9 cellular contexts compared by ENCODE assay signal in the genomic region with DNA sequence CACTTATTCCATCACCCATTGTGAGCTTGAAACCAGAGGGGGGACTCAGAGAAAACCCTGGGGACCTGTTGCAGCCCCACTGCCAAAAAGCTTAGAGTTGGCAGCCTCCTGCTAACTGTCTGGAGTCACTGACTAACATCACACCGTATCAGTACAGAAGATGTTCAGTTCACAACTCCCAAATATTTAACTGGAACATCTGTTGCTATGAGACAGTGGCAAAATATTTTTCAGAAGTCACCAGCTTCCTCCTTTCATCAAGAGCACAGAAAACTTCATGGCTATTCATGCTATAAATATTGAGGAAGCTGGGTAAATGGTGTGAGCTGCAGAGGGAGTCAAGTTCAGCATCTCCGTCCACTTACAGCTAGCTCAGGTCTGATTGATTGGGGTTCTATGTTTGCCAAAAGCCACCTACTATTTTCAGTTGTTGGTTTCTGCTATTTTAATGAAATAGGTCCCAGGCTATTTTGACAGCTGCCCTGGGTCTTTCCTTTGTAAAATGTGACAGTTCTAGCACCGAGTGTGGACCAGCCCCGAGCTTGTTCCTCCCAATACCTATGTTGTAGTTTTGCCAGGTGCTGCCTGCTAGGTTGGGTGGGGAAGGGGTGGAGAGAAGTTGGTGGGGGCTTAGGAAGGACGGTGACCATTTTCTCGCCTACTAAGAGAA.
DNase-seq lines count a peak whose midpoint lies in the region; ATAC-seq and TF ChIP-seq lines count a peak whose summit lies in the region.
"Had no signal": no experiment of that assay in that cellular context is flagged by ENCODE, and none has a peak within 500 bp of the region (broad histone marks: within the 10 kb centered on the region; RNA-seq: fewer than 3 reads in every experiment).

No MANE protein-coding gene starts in this region.

- H3K4me1 ChIP-seq in RWPE2 (ENCODE audit: insufficient read depth, poor library complexity, severe bottlenecking) = peaks cover 13% of the 10 kb centered on the region
- peaks cover 49% of the 10 kb centered on the region for H3K4me1 ChIP-seq in rectal smooth muscle tissue (ENCODE audit: control insufficient read depth, insufficient read depth, low read length)

- no peak for DNase-seq in RWPE2 (ENCODE audit: low spot score)
- DNase-seq in foreskin melanocyte = peak; percentile 59
- DNase-seq in germinal center (ENCODE audit: low spot score) = no peak
- no peak for DNase-seq in activated CD4-positive, alpha-beta T cell treated with anti-CD3 and anti-CD28 coated beads, Interleukin-2, amount 50 U/mL, for 4 hours
- DNase-seq: activated T-cell treated with anti-CD3 and anti-CD28 coated beads, Interleukin-2, amount 50 U/mL, for 48 hours had no signal

- H3K36me3 ChIP-seq in RWPE2 (ENCODE audit: low read depth) = peaks cover 98% of the 10 kb centered on the region
- H3K36me3 ChIP-seq in rectal smooth muscle tissue (ENCODE audit: control insufficient read depth, insufficient read depth, low read length) = peaks cover 7% of the 10 kb centered on the region

- H3K27ac ChIP-seq in RWPE2 (ENCODE audit: poor library complexity, severe bottlenecking) = peak overlapping the region; percentile 4
- peak overlapping the region; percentile 84 for H3K27ac ChIP-seq in rectal smooth muscle tissue (ENCODE audit: low read depth, low read length)

- H3K9me3 ChIP-seq in RWPE2 (ENCODE audit: severe bottlenecking) = no peaks in the 10 kb centered on the region

- H3K27me3 ChIP-seq in RWPE2 (ENCODE audit: insufficient read depth, poor library complexity, severe bottlenecking) (no peaks in the 10 kb centered on the region), rectal smooth muscle tissue (ENCODE audit: control insufficient read depth, insufficient read depth, low read length) (no peaks in the 10 kb centered on the region)

- ATAC-seq in GM21423 (IDR thresholded peaks at IDR 0.05; ENCODE audit: unreplicated experiment) (peak; percentile 28), RWPE2 (ENCODE audit: low read depth) (0 out of 3 replicates have a peak, but pooled peaks have one; percentile 3), GM21526 (IDR thresholded peaks at IDR 0.05; ENCODE audit: low FRiP score, unreplicated experiment) (no peak), GM21447 (IDR thresholded peaks at IDR 0.05; ENCODE audit: unreplicated experiment) (no peak)

- no peak for TF ChIP-seq CTCF in RWPE2 (IDR thresholded peaks at IDR 0.05; ENCODE audit: poor library complexity, severe bottlenecking)

- H3K4me3 ChIP-seq in RWPE2 (ENCODE audit: severe bottlenecking) = no peak overlapping the region
- H3K4me3 ChIP-seq in rectal smooth muscle tissue (ENCODE audit: low read length) = no peak overlapping the region

- no peak overlapping the region for H3K9ac ChIP-seq in rectal smooth muscle tissue (ENCODE audit: low read length)

Comparison
In these comparisons a context has a peak if more than half of its experiments do, and no peak if none do; other contexts are left out.
1. ATAC-seq: peak in GM21423 (single experiment) and RWPE2 (single experiment); none in GM21526 (single experiment) and GM21447 (single experiment).